Comparison of ENCODE assay signal across 7 cellular contexts in the genomic region with DNA sequence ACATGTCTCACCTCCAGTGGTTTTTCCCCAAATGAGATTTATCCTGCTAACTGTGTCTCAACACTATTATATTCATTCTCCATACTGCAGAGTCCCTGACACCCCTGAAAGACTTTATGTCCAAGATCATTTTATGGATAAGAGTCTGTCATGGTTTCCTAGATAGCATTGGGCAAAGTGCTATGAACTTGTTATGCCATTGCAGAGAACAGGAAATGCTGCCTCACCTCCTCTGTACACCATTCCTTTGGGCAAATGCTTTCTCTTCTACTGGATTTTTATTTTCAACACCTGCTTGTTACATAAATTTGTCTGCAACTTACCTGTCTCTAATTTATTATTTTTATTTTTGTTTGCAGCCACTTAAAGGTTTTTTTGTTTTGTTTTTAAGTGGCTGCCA.
"Had no signal": no experiment of that assay in that cellular context is flagged by ENCODE, and none has a peak within 500 bp of the region (broad histone marks: within the 10 kb centered on the region; RNA-seq: fewer than 3 reads in every experiment).

No MANE protein-coding gene starts in this region.

- H3K4me1 ChIP-seq: HAP-1 had no signal

- H3K9ac ChIP-seq: GM23248 had no signal

- H3K9me3 ChIP-seq: HAP-1 had no signal

- H3K27ac ChIP-seq: GM23248 had no signal

- H2AFZ ChIP-seq: GM23248 had no signal

- H3K36me3 ChIP-seq: HAP-1 had no signal

- ATAC-seq: HCT116 had no signal

- DNase-seq: GM23248, GOT3, H7, HFFc6, KBM-7 had no signal

- H3K4me3 ChIP-seq: GM23248, HAP-1 had no signal
